22 cellular contexts compared by ENCODE assay signal in genomic region chr3:186964071-186964470, GRCh38. TPM values are rescaled to one million over a fixed set of nuclear protein-coding genes. Genes with fewer than 3 reads are reported as not detected.
A peak's percentile ranks its signal among the peaks of the same experiment; 100 is the strongest.
DNase-seq lines count a peak whose midpoint lies in the region; ATAC-seq, FAIRE-seq and TF ChIP-seq lines count a peak whose summit lies in the region.
"Had no signal": no experiment of that assay in that cellular context is flagged by ENCODE, and none has a peak within 500 bp of the region (broad histone marks: within the 10 kb centered on the region; RNA-seq: fewer than 3 reads in every experiment).

No MANE protein-coding gene starts in this region.

- no TSS peak for BruUV-seq in GM12878 (replicated peaks; lab: Mats Ljungman, UMichigan)

- FAIRE-seq in GM12878 (lab: Jason Lieb, UNC) = no peak
- FAIRE-seq: endothelial cell of umbilical vein, H54, keratinocyte had no signal

- no peak for TF ChIP-seq POLR2A in GM12878 (IDR thresholded peaks at IDR 0.05; ENCODE audit: low read depth, low read length)

- SMC1A ChIA-PET in GM12878 (lab: Charles Lee; ENCODE audit: uncharacterized antibody, unreplicated experiment) = interaction anchor here (1.0 to 1.8 kb wide), 3 partner anchors 25 to 38 kb away, joined by 3 to 8 read pairs (median 5); no protein-coding TSS in a partner anchor

- DNase-seq in CD8-positive, alpha-beta memory T cell = no peak
- DNase-seq in GM12878 (ENCODE audit: low read depth, low spot score) = no peak
- peak; percentile 42 for DNase-seq in mesendoderm
- no peak for DNase-seq in globus pallidus (ENCODE audit: low spot score)
- no peak for DNase-seq in left colon
- no peak for DNase-seq in DMS153 (lab: John Stamatoyannopoulos, UW)
- DNase-seq: activated naive CD4-positive, alpha-beta T cell treated with Interleukin-2 at 50 U/mL for 16 hours; amygdala; heart left ventricle; IMR-90; NCI-H1105 treated with DMSO at 0.1 percent for 48 hours; NCI-H510A; nucleus accumbens; retina; WERI-Rb-1 had no signal

- CTCF ChIA-PET in CD8-positive, alpha-beta memory T cell (lab: Charles Lee) = interaction anchor here (2.2 kb wide), 1 partner anchor 115 kb away, joined by 7 read pairs; no protein-coding TSS in a partner anchor
- CTCF ChIA-PET in GM12878 (lab: Yijun Ruan, JAX) = no interaction called here

- H2AFZ ChIP-seq in GM12878 (ENCODE audit: control insufficient read depth, low read depth, low read length) = no peak overlapping the region

- H3K4me1 Mint-ChIP-seq in CD8-positive, alpha-beta memory T cell = peaks cover 51 to 74% (median 64%) of the 10 kb centered on the region in 3 donors

- no peak for TF ChIP-seq RAD21 in GM12878 (IDR thresholded peaks at IDR 0.05; ENCODE audit: insufficient read depth, low read depth, low read length)

- H3K4me3 Mint-ChIP-seq in CD8-positive, alpha-beta memory T cell = no peak overlapping the region
- H3K4me3 Mint-ChIP-seq: type B pancreatic cell had no signal

- H3K79me1 ChIP-seq in mesendoderm (ENCODE audit: low read length) = peaks cover 19% of the 10 kb centered on the region

- WGBS in GM12878 (ENCODE audit: insufficient coverage, insufficient replicate concordance, low lambda C conversion rate, missing lambda C conversion rate) = 84% methylated on average over 6 of the region's 6 CpGs
- WGBS in mesendoderm (ENCODE audit: extremely low coverage, insufficient coverage, low lambda C conversion rate) = no CpG with 5 or more reads among the region's 6 CpGs

- TF ChIP-seq CTCF in GM12878 (IDR thresholded peaks at IDR 0.05 in 2 of 3, conservative IDR thresholded peaks at IDR 0.05 in 1 of 3; ENCODE audit: control insufficient read depth in 2 of 3, extremely low read depth in 1 of 3, insufficient read depth in 1 of 3, low read depth in 3 of 3, low read length in 3 of 3) = no peak

- H4K5ac ChIP-seq in mesendoderm (ENCODE audit: low read length) = no peak overlapping the region

- H3K9me3 Mint-ChIP-seq in CD8-positive, alpha-beta memory T cell = no peaks in the 10 kb centered on the region
- H3K9me3 Mint-ChIP-seq: type B pancreatic cell had no signal

- POLR2A ChIA-PET in CD8-positive, alpha-beta memory T cell (lab: Charles Lee) = no interaction called here
- POLR2A ChIA-PET in GM12878 (lab: Charles Lee) = interaction anchor here (0.6 to 1.0 kb wide), 2 partner anchors 32 to 82 kb away, joined by 3 read pairs; no protein-coding TSS in a partner anchor

- H3K9ac ChIP-seq in HUES48 (ENCODE audit: low read depth, low read length) (no peak overlapping the region), GM12878 (ENCODE audit: control insufficient read depth, insufficient read depth, low read length) (no peak overlapping the region), mesendoderm (ENCODE audit: low read length) (peak overlapping the region; percentile 44)

- H3K27ac Mint-ChIP-seq in CD8-positive, alpha-beta memory T cell = peak overlapping the region in 6 of 8 donors; percentile 32 to 89 (median 64)
- H3K27ac Mint-ChIP-seq: type B pancreatic cell had no signal

- H3K4me3 ChIP-seq in CD8-positive, alpha-beta memory T cell (ENCODE audit: low read length) = no peak overlapping the region
- H3K4me3 ChIP-seq in HUES48 (ENCODE audit: low read depth, low read length) (no peak overlapping the region), GM12878 (no peak overlapping the region), mesendoderm (ENCODE audit: low read length) (no peak overlapping the region)
- H3K4me3 ChIP-seq: heart left ventricle had no signal

- H3K18ac ChIP-seq in mesendoderm (ENCODE audit: low read length) = peak overlapping the region; percentile 19

- ATAC-seq in GM12878 (no peak), left colon (no peak), GM19452 (IDR thresholded peaks at IDR 0.05; ENCODE audit: unreplicated experiment) (no peak)
- ATAC-seq: heart left ventricle had no signal

- peaks cover 18% of the 10 kb centered on the region for H3K36me3 ChIP-seq in CD8-positive, alpha-beta memory T cell (ENCODE audit: insufficient read depth, low read length)
- H3K36me3 ChIP-seq in HUES48 (ENCODE audit: control insufficient read depth, insufficient read depth, low read length) = peaks cover 44% of the 10 kb centered on the region
- H3K36me3 ChIP-seq in GM12878 (ENCODE audit: control insufficient read depth in 2 of 2, insufficient read depth in 2 of 2, low read length in 1 of 2) = peaks cover 10 to 19% of the 10 kb centered on the region in 2 experiments
- no peaks in the 10 kb centered on the region for H3K36me3 ChIP-seq in mesendoderm (ENCODE audit: control insufficient read depth, insufficient read depth, low read length)
- H3K36me3 ChIP-seq: WERI-Rb-1 had no signal

- H2BK120ac ChIP-seq in mesendoderm (ENCODE audit: low read depth, low read length) = peak overlapping the region; percentile 83

- H3K27me3 Mint-ChIP-seq in CD8-positive, alpha-beta memory T cell = no peaks in the 10 kb centered on the region
- H3K27me3 Mint-ChIP-seq: type B pancreatic cell had no signal

- H3K4ac ChIP-seq in mesendoderm (ENCODE audit: low read depth, low read length) = peak overlapping the region; percentile 17

- peaks cover 8% of the 10 kb centered on the region for H3K4me1 ChIP-seq in CD8-positive, alpha-beta memory T cell (ENCODE audit: insufficient read depth, low read length)
- peaks cover 42% of the 10 kb centered on the region for H3K4me1 ChIP-seq in HUES48 (ENCODE audit: control insufficient read depth, insufficient read depth, low read length)
- peaks cover 32% of the 10 kb centered on the region for H3K4me1 ChIP-seq in GM12878 (ENCODE audit: control insufficient read depth, insufficient read depth, low read length)
- peaks cover 34% of the 10 kb centered on the region for H3K4me1 ChIP-seq in mesendoderm (ENCODE audit: control insufficient read depth, low read depth, low read length)

- no peak for TF ChIP-seq EP300 in GM12878 (IDR thresholded peaks at IDR 0.05; ENCODE audit: borderline replicate concordance in 1 of 2, control insufficient read depth in 1 of 2, low read depth in 2 of 2, low read length in 2 of 2)

- RAD21 ChIA-PET in GM12878 (lab: Charles Lee; ENCODE audit: unreplicated experiment) = interaction anchor here (0.5 kb wide), 1 partner anchor 129 kb away, joined by 3 read pairs; no protein-coding TSS in a partner anchor

- intact Hi-C loops in GM12878 (cut with micrococcal nuclease; ENCODE audit: unreplicated experiment) = no loop called here
- intact Hi-C loops in left colon (cut with DNase I, micrococcal nuclease) = no loop called here

- H2BK15ac ChIP-seq in mesendoderm (replicated peaks; ENCODE audit: low read depth) = no peak overlapping the region

- H3K79me2 ChIP-seq in GM12878 (ENCODE audit: control insufficient read depth, insufficient read depth, low read length) = peaks cover 12% of the 10 kb centered on the region
- peaks cover 11% of the 10 kb centered on the region for H3K79me2 ChIP-seq in mesendoderm (ENCODE audit: control insufficient read depth, insufficient read depth, low read length)

- peaks cover 0 to 75% (median 12%) of the 10 kb centered on the region in 3 donors for H3K36me3 Mint-ChIP-seq in CD8-positive, alpha-beta memory T cell

- no peak overlapping the region for H3K27ac ChIP-seq in CD8-positive, alpha-beta memory T cell (ENCODE audit: low read depth, low read length)
- H3K27ac ChIP-seq in HUES48 (ENCODE audit: low read depth, low read length) (peak overlapping the region; percentile 93), GM12878 (ENCODE audit: control insufficient read depth, insufficient read depth) (no peak overlapping the region; the same call in 1 of the 2 replicates), mesendoderm (ENCODE audit: low read depth, low read length) (peak overlapping the region; percentile 42)
- H3K27ac ChIP-seq: HL-60, WERI-Rb-1 had no signal

- H4K8ac ChIP-seq in mesendoderm (ENCODE audit: low read depth, low read length) = no peak overlapping the region

- peak overlapping the region; percentile 92 for H2BK5ac ChIP-seq in mesendoderm (ENCODE audit: low read length)

- H3K23ac ChIP-seq in mesendoderm (ENCODE audit: low read length) = peak overlapping the region; percentile 1

- H2AK5ac ChIP-seq in mesendoderm (ENCODE audit: low read length) = peak overlapping the region; percentile 70

- H3K56ac ChIP-seq in mesendoderm (ENCODE audit: low read length) = peak overlapping the region; percentile 87

- no peak overlapping the region for H3K4me2 ChIP-seq in GM12878 (ENCODE audit: control insufficient read depth, insufficient read depth)
- no peak overlapping the region for H3K4me2 ChIP-seq in mesendoderm (ENCODE audit: low read length)

- no peaks in the 10 kb centered on the region for H4K20me1 ChIP-seq in GM12878 (ENCODE audit: control insufficient read depth, insufficient read depth)

- no peaks in the 10 kb centered on the region for H3K27me3 ChIP-seq in CD8-positive, alpha-beta memory T cell (ENCODE audit: insufficient read depth, low read length, poor library complexity, severe bottlenecking)
- no peaks in the 10 kb centered on the region for H3K27me3 ChIP-seq in HUES48 (ENCODE audit: control insufficient read depth, insufficient read depth, low read length)
- no peaks in the 10 kb centered on the region for H3K27me3 ChIP-seq in GM12878 (replicated peaks in 1 of 2; ENCODE audit: control insufficient read depth in 2 of 2, insufficient read depth in 2 of 2, low read length in 1 of 2)
- no peaks in the 10 kb centered on the region for H3K27me3 ChIP-seq in mesendoderm (ENCODE audit: insufficient read depth, low read length, poor library complexity)
- H3K27me3 ChIP-seq: heart left ventricle had no signal

- H3K9me3 ChIP-seq in CD8-positive, alpha-beta memory T cell (ENCODE audit: low read length) = no peaks in the 10 kb centered on the region
- H3K9me3 ChIP-seq in HUES48 (ENCODE audit: control insufficient read depth, insufficient read depth, low read length) (no peaks in the 10 kb centered on the region), GM12878 (replicated peaks; ENCODE audit: control insufficient read depth, insufficient read depth, low read length) (no peaks in the 10 kb centered on the region)
- H3K9me3 ChIP-seq: heart left ventricle had no signal

- in situ Hi-C loops in GM12878 (cut with MboI) = no loop called here

RNA-seq across cellular contexts. Expression of gene ST6GAL1, which starts 33.7 kb away (rescaled TPM):
- 100 to 1,000 TPM in 1 of 2 experiments, 10 to 100 TPM in 1; 96.8 to 108 TPM for total RNA-seq in CD8-positive, alpha-beta memory T cell
- 139 TPM for polyA plus RNA-seq in CD8-positive, alpha-beta memory T cell
- total RNA-seq in GM12878 (2013; cell fraction: nucleolus; rRNA removed) = 750 and 754 TPM in 2 replicates
- total RNA-seq in GM12878 (2014; rRNA removed) = 139 and 147 TPM in 2 replicates
- 158 and 169 TPM in 2 replicates for total RNA-seq in GM12878 (2014; rRNA removed; fragmentation: Illumina TruSeq; extraction: Trizol)
- 207 and 220 TPM in 2 replicates for total RNA-seq in GM12878 (2021)
- polyA plus RNA-seq in GM12878 (2011; ENCODE audit: low read depth) = 139 TPM
- 190 and 214 TPM in 2 replicates for polyA plus RNA-seq in GM12878 (2011; rRNA removed)
- 169 and 192 TPM in 2 replicates for polyA plus RNA-seq in GM12878 (2011; cell fraction: cytosol; rRNA removed)
- polyA plus RNA-seq in GM12878 (2011; cell fraction: nucleus; rRNA removed) = 106 and 131 TPM in 2 replicates
- 141 and 183 TPM in 2 replicates for polyA plus RNA-seq in GM12878 (2012)
- polyA plus RNA-seq in GM12878 (2014; fragmentation: Illumina TruSeq; extraction: Trizol) = 248 and 268 TPM in 2 replicates
- polyA plus RNA-seq in GM12878 (2014; fragmentation: Nextera tagmentation; extraction: Ambion mirVana) = 10 to 100 TPM; 74.2 to 75.0 TPM
- polyA plus RNA-seq in GM12878 (2014; rRNA removed) = 163 and 174 TPM in 2 replicates
- polyA plus RNA-seq in GM12878 (2016; fragmentation: Nextera tagmentation; extraction: Ambion mirVana) = 100 to 1,000 TPM; 133 to 135 TPM
- polyA minus RNA-seq in GM12878 (2011; rRNA and poly(A)+ RNA removed) = 310 and 330 TPM in 2 replicates
- polyA minus RNA-seq in GM12878 (2011; cell fraction: cytosol; rRNA and poly(A)+ RNA removed) = 80.6 and 80.9 TPM in 2 replicates
- polyA minus RNA-seq in GM12878 (2011; cell fraction: nucleus; rRNA and poly(A)+ RNA removed) = 116 and 151 TPM in 2 replicates
- polyA plus RNA-seq in mesendoderm (2013, experiment 1 of 2) = 47.2 TPM
- 46.4 TPM for polyA plus RNA-seq in mesendoderm (2013, experiment 2 of 2)
- 10 to 100 TPM; 57.3 to 62.6 TPM for total RNA-seq in left colon

Comparison
In these comparisons a context has a peak if more than half of its experiments do, and no peak if none do; other contexts are left out.
1. H3K27ac ChIP-seq: peak in HUES48 (single experiment) and mesendoderm (single experiment); none in CD8-positive, alpha-beta memory T cell (single experiment) and GM12878 (single experiment).